15 cellular contexts compared by ENCODE assay signal in the genomic region with DNA sequence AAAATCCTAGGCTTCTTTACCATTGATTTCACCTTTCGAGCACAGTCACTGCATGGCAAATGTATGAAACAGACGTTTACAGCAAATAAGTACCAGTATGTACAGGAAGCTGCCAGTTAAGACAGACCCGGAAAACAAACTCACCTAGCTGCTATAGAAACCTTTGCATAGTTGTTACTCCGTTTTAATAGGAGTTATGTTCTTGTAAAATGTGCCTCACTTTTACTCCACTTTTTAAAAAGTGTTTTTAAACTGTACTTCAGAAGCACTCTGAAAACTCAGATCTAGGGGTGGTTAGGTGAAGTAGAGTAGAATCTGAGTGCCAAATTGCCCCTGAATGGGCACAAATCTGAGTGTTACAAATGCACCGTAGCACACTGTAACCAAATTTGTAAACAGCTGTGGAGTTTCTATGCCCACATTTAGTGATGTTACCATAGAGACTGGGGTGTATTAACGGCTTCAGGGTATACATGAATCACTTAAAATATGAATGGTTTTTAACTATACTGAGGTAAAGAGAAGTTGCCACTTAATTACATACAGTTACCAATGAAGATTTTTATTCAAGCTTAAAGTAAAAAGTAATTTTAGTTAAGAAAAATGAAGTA. TPM values are rescaled to one million over a fixed set of nuclear protein-coding genes. Genes with fewer than 3 reads are reported as not detected.
A peak's percentile ranks its signal among the peaks of the same experiment; 100 is the strongest.
DNase-seq lines count a peak whose midpoint lies in the region; FAIRE-seq and TF ChIP-seq lines count a peak whose summit lies in the region.
"Had no signal": no experiment of that assay in that cellular context is flagged by ENCODE, and none has a peak within 500 bp of the region (broad histone marks: within the 10 kb centered on the region; RNA-seq: fewer than 3 reads in every experiment).

No MANE protein-coding gene starts in this region.

- H3K4me3 Mint-ChIP-seq in activated CD4-positive, alpha-beta memory T cell treated with anti-CD3 and anti-CD28 coated beads, Interleukin-2, amount 10 ng/mL, durations not matched to agents 7 days and 5 days, result no peak overlapping the region
- H3K4me3 Mint-ChIP-seq: brain had no signal

- CTCF ChIA-PET in activated CD4-positive, alpha-beta memory T cell treated with anti-CD3 and anti-CD28 coated beads, Interleukin-2, amount 10 ng/mL, durations not matched to agents 7 days and 5 days (lab: Charles Lee), result interaction anchor here (1.0 kb wide), 1 partner anchor 12 kb away, joined by 3 read pairs; no protein-coding TSS in a partner anchor

- H3K27ac ChIP-seq in HL-60 (replicated peaks), result peak overlapping the region; percentile 9
- peak overlapping the region in 1 of 59 donors; percentile 30 for H3K27ac ChIP-seq in dorsolateral prefrontal cortex
- H3K27ac ChIP-seq: tibial artery had no signal

- H3K27me3 ChIP-seq in HL-60 (ENCODE audit: insufficient read depth, poor library complexity, severe bottlenecking), result no peaks in the 10 kb centered on the region
- H3K27me3 ChIP-seq in dorsolateral prefrontal cortex, result no peaks in the 10 kb centered on the region
- H3K27me3 ChIP-seq: tibial artery had no signal

- H3K4me3 ChIP-seq in HL-60 (replicated peaks; ENCODE audit: insufficient read depth, low read length) (no peak overlapping the region), dorsolateral prefrontal cortex (no peak overlapping the region)
- H3K4me3 ChIP-seq: tibial artery had no signal

- TF ChIP-seq CTCF in D721Med (IDR thresholded peaks at IDR 0.05; ENCODE audit: insufficient read depth, missing control alignments) (no peak), HL-60 (IDR thresholded peaks at IDR 0.05; ENCODE audit: insufficient read depth, low read length) (no peak), dorsolateral prefrontal cortex (IDR thresholded peaks at IDR 0.05 in 54 of 56, conservative IDR thresholded peaks at IDR 0.05 in 2 of 56; ENCODE audit: low read depth in 1 of 56, partially characterized antibody in 56 of 56) (no peak), GM10266 (IDR thresholded peaks at IDR 0.05; ENCODE audit: control insufficient read depth, insufficient read depth, low read depth, missing control alignments) (no peak)

- DNase-seq in D721Med (ENCODE audit: insufficient read length, low spot score), result no peak
- no peak for DNase-seq in HL-60 (ENCODE audit: low read depth in 1 of 2, low spot score in 1 of 2)
- no peak for DNase-seq in activated CD4-positive, alpha-beta memory T cell treated with anti-CD3 and anti-CD28 coated beads, Interleukin-2, amount 10 ng/mL, durations not matched to agents 7 days and 5 days
- DNase-seq in myocyte (ENCODE audit: low read depth), result peak; percentile 13
- no peak for DNase-seq in AG08395 (ENCODE audit: low spot score)
- no peak for DNase-seq in dorsolateral prefrontal cortex
- no peak for DNase-seq in GM10266 (ENCODE audit: extremely low spot score)
- DNase-seq in NCI-H446 treated with DMSO at 0.1 percent for 48 hours (lab: John Stamatoyannopoulos, UW), result no peak
- DNase-seq: left cardiac atrium, MM.1S, NCI-H226, RPMI8226, small intestine, tibial artery had no signal

- intact Hi-C loops in dorsolateral prefrontal cortex (cut with DNase I), result no loop called here

- H3K4me1 Mint-ChIP-seq in activated CD4-positive, alpha-beta memory T cell treated with anti-CD3 and anti-CD28 coated beads, Interleukin-2, amount 10 ng/mL, durations not matched to agents 7 days and 5 days, result peaks cover 38% of the 10 kb centered on the region

- H3K9me3 Mint-ChIP-seq in activated CD4-positive, alpha-beta memory T cell treated with anti-CD3 and anti-CD28 coated beads, Interleukin-2, amount 10 ng/mL, durations not matched to agents 7 days and 5 days, result no peaks in the 10 kb centered on the region
- H3K9me3 Mint-ChIP-seq: brain had no signal

- H3K36me3 Mint-ChIP-seq in activated CD4-positive, alpha-beta memory T cell treated with anti-CD3 and anti-CD28 coated beads, Interleukin-2, amount 10 ng/mL, durations not matched to agents 7 days and 5 days (ENCODE audit: low read depth), result peaks cover 73% of the 10 kb centered on the region

- H3K27ac Mint-ChIP-seq in activated CD4-positive, alpha-beta memory T cell treated with anti-CD3 and anti-CD28 coated beads, Interleukin-2, amount 10 ng/mL, durations not matched to agents 7 days and 5 days, result peak overlapping the region; percentile 63

- FAIRE-seq in D721Med (lab: Jason Lieb, UNC), result peak; percentile 81
- FAIRE-seq: small intestine had no signal

- no peaks in the 10 kb centered on the region for H3K27me3 Mint-ChIP-seq in activated CD4-positive, alpha-beta memory T cell treated with anti-CD3 and anti-CD28 coated beads, Interleukin-2, amount 10 ng/mL, durations not matched to agents 7 days and 5 days
- H3K27me3 Mint-ChIP-seq: brain had no signal

- POLR2A ChIA-PET in activated CD4-positive, alpha-beta memory T cell treated with anti-CD3 and anti-CD28 coated beads, Interleukin-2, amount 10 ng/mL, durations not matched to agents 7 days and 5 days (lab: Charles Lee), result interaction anchor here (0.7 to 3.8 kb wide), 7 partner anchors 9 to 47 kb away, joined by 3 to 18 read pairs (median 3); partner anchors contain the start of gene WDR26

RNA-seq across cellular contexts. Expression of gene CNIH4, which starts 30.7 kb away (rescaled TPM):
- total RNA-seq in activated CD4-positive, alpha-beta memory T cell treated with anti-CD3 and anti-CD28 coated beads, Interleukin-2, amount 10 ng/mL, durations not matched to agents 7 days and 5 days, result 10 to 100 TPM; 48.6 to 52.1 TPM
- total RNA-seq in myocyte (26.2 and 45.6 TPM in 2 replicates), dorsolateral prefrontal cortex (10 to 100 TPM; 20.5 to 44.8 (median 32.7) TPM)
- 66.0 TPM for polyA plus RNA-seq in myocyte (2012)

RNA-seq across cellular contexts. Expression of gene WDR26, which starts 47.2 kb away (rescaled TPM):
- total RNA-seq in activated CD4-positive, alpha-beta memory T cell treated with anti-CD3 and anti-CD28 coated beads, Interleukin-2, amount 10 ng/mL, durations not matched to agents 7 days and 5 days, result 100 to 1,000 TPM; 114 to 118 TPM
- total RNA-seq in myocyte (60.6 and 64.4 TPM in 2 replicates), dorsolateral prefrontal cortex (10 to 100 TPM; 54.5 to 95.7 (median 71.1) TPM)
- 63.1 TPM for polyA plus RNA-seq in myocyte (2012)

RNA-seq across cellular contexts. Expression of gene NVL, which starts 57.4 kb away (rescaled TPM):
- total RNA-seq in activated CD4-positive, alpha-beta memory T cell treated with anti-CD3 and anti-CD28 coated beads, Interleukin-2, amount 10 ng/mL, durations not matched to agents 7 days and 5 days, result 10 to 100 TPM; 38.8 to 45.6 TPM
- total RNA-seq in myocyte (14.9 and 20.1 TPM in 2 replicates), dorsolateral prefrontal cortex (10 to 100 TPM; 15.8 to 41.9 (median 24.8) TPM)
- polyA plus RNA-seq in myocyte (2012), result 12.2 TPM
